15 cellular contexts compared by ENCODE assay signal in the genomic region with DNA sequence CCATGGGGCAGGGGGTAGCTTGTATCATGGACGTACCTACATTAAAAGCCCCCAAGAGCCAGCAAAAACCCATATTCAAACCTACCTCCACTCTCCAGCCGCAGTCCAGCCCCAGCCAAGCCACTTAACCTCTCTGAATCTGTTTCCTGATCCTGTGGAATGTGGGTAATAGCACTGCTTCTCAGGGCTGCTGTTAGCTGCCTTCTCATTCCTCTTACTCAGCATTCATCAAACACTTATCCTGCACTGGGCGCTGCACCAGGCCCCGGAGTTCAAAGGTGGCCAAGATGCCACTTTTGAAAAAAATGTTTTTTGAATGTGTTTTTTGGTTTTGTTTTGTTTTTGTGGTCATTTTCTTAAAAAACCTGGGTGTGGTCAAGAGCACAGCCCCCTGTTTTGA.
DNase-seq lines count a peak whose midpoint lies in the region; ATAC-seq and TF ChIP-seq lines count a peak whose summit lies in the region.
"Had no signal": no experiment of that assay in that cellular context is flagged by ENCODE, and none has a peak within 500 bp of the region (broad histone marks: within the 10 kb centered on the region; RNA-seq: fewer than 3 reads in every experiment).

No MANE protein-coding gene starts in this region.

- H3K4me3 ChIP-seq in mammary epithelial cell (replicated peaks in 1 of 3; ENCODE audit: insufficient read depth in 1 of 3, low read depth in 2 of 3, low read length in 3 of 3) (no peak overlapping the region), right atrium auricular region (no peak overlapping the region)
- H3K4me3 ChIP-seq: heart right ventricle, neural progenitor cell had no signal

- BruUV-seq in mammary epithelial cell (replicated peaks; lab: Mats Ljungman, UMichigan), result no TSS peak

- H3K9me3 Mint-ChIP-seq in T-helper 1 cell treated with Interleukin-12 subunit alpha and Interleukin-12 subunit beta and Interleukin-4 antibody, amounts not matched to agents 30 μg/mL and 1 μg/mL, for 36 hours, result peaks cover 5% of the 10 kb centered on the region
- H3K9me3 Mint-ChIP-seq in HFFc6 (no peaks in the 10 kb centered on the region; the same call in 1 of the 2 replicates), natural killer cell (no peaks in the 10 kb centered on the region)

- H3K4me3 Mint-ChIP-seq in T-helper 1 cell treated with Interleukin-12 subunit alpha and Interleukin-12 subunit beta and Interleukin-4 antibody, amounts not matched to agents 30 μg/mL and 1 μg/mL, for 36 hours, result no peak overlapping the region
- H3K4me3 Mint-ChIP-seq in HFFc6 (peak overlapping the region; percentile 17; the same call in 1 of the 2 replicates), natural killer cell (peak overlapping the region; percentile 25)
- H3K4me3 Mint-ChIP-seq: neural progenitor cell had no signal

- H2AFZ ChIP-seq in mammary epithelial cell (ENCODE audit: low read depth, low read length), result no peak overlapping the region
- H2AFZ ChIP-seq: neural progenitor cell had no signal

- H3K27ac ChIP-seq in mammary epithelial cell (ENCODE audit: insufficient read depth, low read depth, low read length) (no peak overlapping the region), right atrium auricular region (no peak overlapping the region)
- H3K27ac ChIP-seq: neural progenitor cell, RWPE1 had no signal

- dilution Hi-C loops in mammary epithelial cell (cut with HindIII; ENCODE audit: low sequenced_read_pairs), result no loop called here

- no peak overlapping the region for H3K9ac ChIP-seq in mammary epithelial cell (ENCODE audit: insufficient read depth, low read length)
- H3K9ac ChIP-seq: neural progenitor cell had no signal

- H3K79me2 ChIP-seq in mammary epithelial cell (ENCODE audit: insufficient read depth, low read length), result peaks cover 3% of the 10 kb centered on the region

- H3K36me3 Mint-ChIP-seq in T-helper 1 cell treated with Interleukin-12 subunit alpha and Interleukin-12 subunit beta and Interleukin-4 antibody, amounts not matched to agents 30 μg/mL and 1 μg/mL, for 36 hours (ENCODE audit: low read depth), result peaks cover 49% of the 10 kb centered on the region
- H3K36me3 Mint-ChIP-seq in HFFc6 (ENCODE audit: low read depth) (peaks cover 9% of the 10 kb centered on the region), natural killer cell (no peaks in the 10 kb centered on the region)

- 87% methylated on average over 4 of the region's 4 CpGs for WGBS in mammary epithelial cell (ENCODE audit: low coverage, missing lambda C conversion rate)

- H4K20me1 ChIP-seq in mammary epithelial cell (ENCODE audit: insufficient read depth, low read length), result no peaks in the 10 kb centered on the region

- H3K9me3 ChIP-seq in mammary epithelial cell (replicated peaks; ENCODE audit: insufficient read depth, low read length) (no peaks in the 10 kb centered on the region), right atrium auricular region (no peaks in the 10 kb centered on the region)

- in situ Hi-C loops in mammary epithelial cell (cut with MboI; ENCODE audit: low sequenced_read_pairs in 2 of 2), result no loop called here

- peak overlapping the region; percentile 79 for H3K27ac Mint-ChIP-seq in T-helper 1 cell treated with Interleukin-12 subunit alpha and Interleukin-12 subunit beta and Interleukin-4 antibody, amounts not matched to agents 30 μg/mL and 1 μg/mL, for 36 hours
- H3K27ac Mint-ChIP-seq in HFFc6 (peak overlapping the region; percentile 63; the same call in 1 of the 2 replicates), natural killer cell (peak overlapping the region; percentile 66 to 75)

- no peak for ATAC-seq in natural killer cell
- ATAC-seq: left lobe of liver had no signal

- no peak for TF ChIP-seq CTCF in HFFc6 (IDR thresholded peaks at IDR 0.05)
- no peak for TF ChIP-seq CTCF in natural killer cell (IDR thresholded peaks at IDR 0.05)
- no peak for TF ChIP-seq CTCF in mammary epithelial cell (conservative IDR thresholded peaks at IDR 0.05 in 1 of 2, IDR thresholded peaks at IDR 0.05 in 1 of 2; ENCODE audit: extremely low read depth in 1 of 2, insufficient read depth in 1 of 2, low read depth in 1 of 2, low read length in 2 of 2)
- no peak for TF ChIP-seq CTCF in right atrium auricular region (IDR thresholded peaks at IDR 0.05)

- no peaks in the 10 kb centered on the region for H3K27me3 Mint-ChIP-seq in T-helper 1 cell treated with Interleukin-12 subunit alpha and Interleukin-12 subunit beta and Interleukin-4 antibody, amounts not matched to agents 30 μg/mL and 1 μg/mL, for 36 hours (ENCODE audit: low read depth)
- H3K27me3 Mint-ChIP-seq in HFFc6 (ENCODE audit: insufficient read depth) (peaks cover 2% of the 10 kb centered on the region), natural killer cell (ENCODE audit: low read depth in 2 of 2) (no peaks in the 10 kb centered on the region)

- H3K36me3 ChIP-seq in mammary epithelial cell (ENCODE audit: insufficient read depth, low read length) (peaks cover 1% of the 10 kb centered on the region), right atrium auricular region (no peaks in the 10 kb centered on the region)
- H3K36me3 ChIP-seq: brain microvascular endothelial cell, heart right ventricle, neural progenitor cell had no signal

- CTCF ChIA-PET in mammary epithelial cell (lab: Charles Lee; ENCODE audit: low non-redundant PET), result interaction anchor here (0.6 kb wide), 1 partner anchor 814 kb away, joined by 7 read pairs; no protein-coding TSS in a partner anchor

- no peak overlapping the region for H3K4me2 ChIP-seq in mammary epithelial cell (ENCODE audit: insufficient read depth, low read depth, low read length)
- H3K4me2 ChIP-seq: neural progenitor cell had no signal

- H3K4me1 Mint-ChIP-seq in T-helper 1 cell treated with Interleukin-12 subunit alpha and Interleukin-12 subunit beta and Interleukin-4 antibody, amounts not matched to agents 30 μg/mL and 1 μg/mL, for 36 hours (ENCODE audit: low read depth), result peaks cover 83% of the 10 kb centered on the region
- H3K4me1 Mint-ChIP-seq in HFFc6 (ENCODE audit: low read depth) (peaks cover 50% of the 10 kb centered on the region), natural killer cell (peaks cover 86 to 90% of the 10 kb centered on the region in 2 donors)

- intact Hi-C loops in natural killer cell (cut with micrococcal nuclease) (loop anchor here (5.0 kb wide), 1 partner anchor 177 kb away; no protein-coding TSS in a partner anchor), mammary epithelial cell (cut with micrococcal nuclease) (no loop called here)

- no peak for DNase-seq in T-helper 1 cell
- no peak for DNase-seq in HFFc6
- DNase-seq in astrocyte of the hippocampus (ENCODE audit: low read depth, low spot score), result peak; percentile 51
- DNase-seq in natural killer cell, result no peak
- DNase-seq in NCI-H345 treated with DMSO at 0.1 percent for 48 hours (lab: John Stamatoyannopoulos, UW; ENCODE audit: unreplicated experiment), result no peak
- DNase-seq in mammary epithelial cell, result no peak
- no peak for DNase-seq in right atrium auricular region (ENCODE audit: low spot score)
- DNase-seq: brain microvascular endothelial cell, heart right ventricle, NCI-H69, small intestine had no signal

- H3K4me1 ChIP-seq in mammary epithelial cell (ENCODE audit: insufficient read depth, low read length), result no peaks in the 10 kb centered on the region
- peaks cover 0 to 24% of the 10 kb centered on the region in 2 donors for H3K4me1 ChIP-seq in right atrium auricular region

- H3K27me3 ChIP-seq in mammary epithelial cell (ENCODE audit: insufficient read depth, low read length) (no peaks in the 10 kb centered on the region), right atrium auricular region (no peaks in the 10 kb centered on the region)
- H3K27me3 ChIP-seq: brain microvascular endothelial cell, heart right ventricle, neural progenitor cell had no signal
